ENCODE assay signal across 9 cellular contexts in the genomic region with DNA sequence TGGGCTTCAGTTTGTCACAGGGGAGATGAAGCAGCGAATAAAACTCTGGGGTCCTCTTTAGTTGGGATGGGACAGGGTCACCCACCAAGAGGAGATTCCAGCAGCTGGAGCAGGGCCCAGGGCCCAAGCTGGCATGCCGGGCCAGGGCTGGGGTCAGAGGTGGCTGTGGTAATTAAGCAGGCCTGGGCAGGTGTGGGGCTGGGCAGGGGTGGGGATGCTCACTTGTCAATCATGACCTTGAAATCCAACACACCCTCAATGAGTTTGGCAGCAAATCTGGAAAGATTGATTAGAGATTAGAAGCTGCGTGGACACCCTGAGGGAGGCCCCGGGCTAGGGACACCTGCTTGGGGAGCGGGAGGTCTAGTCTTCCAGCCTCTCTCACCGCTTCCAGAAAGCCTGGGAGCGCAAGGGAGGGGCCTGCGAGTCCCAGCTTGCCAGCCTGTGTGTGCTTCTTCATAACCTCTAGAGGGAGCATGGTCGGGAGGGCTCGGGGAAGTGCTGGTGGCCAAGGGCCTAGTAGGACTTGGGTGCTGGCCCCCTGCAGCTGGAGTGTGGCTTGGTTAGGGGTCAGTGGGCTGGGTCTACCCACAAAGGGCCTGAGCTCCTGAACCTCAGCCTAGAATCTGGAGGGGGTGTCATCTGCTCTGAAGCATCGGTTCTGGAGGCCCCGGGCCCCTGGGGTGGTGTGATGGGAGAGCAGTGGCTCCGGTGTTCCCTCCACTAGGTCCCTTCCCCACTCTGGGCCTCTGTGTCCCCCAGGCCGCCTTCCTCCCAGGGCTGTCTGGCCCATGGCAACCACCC. TPM values are rescaled to one million over a fixed set of nuclear protein-coding genes. Genes with fewer than 3 reads are reported as not detected.
DNase-seq lines count a peak whose midpoint lies in the region; ATAC-seq, FAIRE-seq and TF ChIP-seq lines count a peak whose summit lies in the region.
"Had no signal": no experiment of that assay in that cellular context is flagged by ENCODE, and none has a peak within 500 bp of the region (broad histone marks: within the 10 kb centered on the region; RNA-seq: fewer than 3 reads in every experiment).

No MANE protein-coding gene starts in this region.

- H3K4me2 ChIP-seq in A549 = no peak overlapping the region

- peak; percentile 88 to 97 for ATAC-seq in A549
- ATAC-seq in CD4-positive, alpha-beta T cell (ENCODE audit: poor library complexity) = no peak

- H3K27ac ChIP-seq in A549 = no peak overlapping the region
- no peak overlapping the region for H3K27ac ChIP-seq in stomach
- no peak overlapping the region for H3K27ac ChIP-seq in CD4-positive, alpha-beta T cell (ENCODE audit: low read depth, low read length)

- H3K36me3 Mint-ChIP-seq in CD4-positive, alpha-beta T cell (ENCODE audit: low read depth) = no peaks in the 10 kb centered on the region

- TF ChIP-seq RAD21 in A549 (conservative IDR thresholded peaks at IDR 0.05 in 1 of 2, IDR thresholded peaks at IDR 0.05 in 1 of 2) = no peak

- H3K36me3 ChIP-seq in GM06990 (ENCODE audit: control insufficient read depth, insufficient read depth, low read length) = no peaks in the 10 kb centered on the region
- H3K36me3 ChIP-seq in adipocyte (ENCODE audit: control insufficient read depth, insufficient read depth, low read length, severe bottlenecking) = peaks cover 49% of the 10 kb centered on the region
- peaks cover 6 to 75% (median 57%) of the 10 kb centered on the region in 4 donors for H3K36me3 ChIP-seq in stomach

- TF ChIP-seq POLR2A in A549 (IDR thresholded peaks at IDR 0.05; ENCODE audit: low read length) (no peak), stomach (IDR thresholded peaks at IDR 0.05) (no peak)

- FAIRE-seq in A549 (lab: Jason Lieb, UNC) = no peak
- FAIRE-seq: colon had no signal

- no peak overlapping the region for H3K9ac ChIP-seq in adipocyte (ENCODE audit: low read length)

- no peaks in the 10 kb centered on the region; the same call in 2 of the 3 replicates for H3K4me1 ChIP-seq in A549
- peaks cover 7% of the 10 kb centered on the region for H3K4me1 ChIP-seq in adipocyte (ENCODE audit: control insufficient read depth, insufficient read depth, low read length)
- peaks cover 5 to 17% (median 7%) of the 10 kb centered on the region in 4 donors for H3K4me1 ChIP-seq in stomach

- H3K4me3 ChIP-seq in A549 (no peak overlapping the region), GM06990 (replicated peaks; ENCODE audit: low read depth, low read length) (no peak overlapping the region), adipocyte (ENCODE audit: low read length) (no peak overlapping the region), stomach (no peak overlapping the region)

- H3K4me1 Mint-ChIP-seq in CD4-positive, alpha-beta T cell (ENCODE audit: low read depth) = no peaks in the 10 kb centered on the region

- H3K9me3 Mint-ChIP-seq in CD4-positive, alpha-beta T cell = no peaks in the 10 kb centered on the region

- peak; percentile 47 for TF ChIP-seq CTCF in A549 (IDR thresholded peaks at IDR 0.05)
- peak; percentile 73 for TF ChIP-seq CTCF in GM06990 (IDR thresholded peaks at IDR 0.05; ENCODE audit: insufficient read depth, low read length, poor library complexity, severe bottlenecking)
- TF ChIP-seq CTCF in stomach (IDR thresholded peaks at IDR 0.05) = peak in 3 of 7 experiments; percentile 24 to 52 (median 40)
- no peak for TF ChIP-seq CTCF in CD4-positive, alpha-beta T cell (IDR thresholded peaks at IDR 0.05)

- DNase-seq in A549 (ENCODE audit: low read depth in 1 of 2, low spot score in 1 of 2) (peak; percentile 76 to 85), GM06990 (ENCODE audit: extremely low read depth, insufficient read length) (no peak), NCI-H226 (peak; percentile 27), adipocyte (ENCODE audit: low read depth) (peak; percentile 62), hippocampal formation (lab: John Stamatoyannopoulos, UW) (peak; percentile 1 to 25), stomach (peak; percentile 63), T-helper 1 cell (no peak)
- no peak for DNase-seq in CD4-positive, alpha-beta T cell

- H3K9me3 ChIP-seq in A549 = no peaks in the 10 kb centered on the region
- H3K9me3 ChIP-seq in adipocyte (ENCODE audit: control insufficient read depth, low read length) = no peaks in the 10 kb centered on the region
- H3K9me3 ChIP-seq in stomach = no peaks in the 10 kb centered on the region
- no peaks in the 10 kb centered on the region for H3K9me3 ChIP-seq in CD4-positive, alpha-beta T cell (ENCODE audit: control insufficient read depth, low read length)

- no peaks in the 10 kb centered on the region for H3K27me3 ChIP-seq in GM06990 (replicated peaks; ENCODE audit: control insufficient read depth, insufficient read depth, low read length)
- no peaks in the 10 kb centered on the region for H3K27me3 ChIP-seq in adipocyte (replicated peaks; ENCODE audit: control insufficient read depth, insufficient read depth, low read length)
- H3K27me3 ChIP-seq in stomach = no peaks in the 10 kb centered on the region
- no peaks in the 10 kb centered on the region for H3K27me3 ChIP-seq in CD4-positive, alpha-beta T cell (ENCODE audit: control insufficient read depth, insufficient read depth, low read length)

- POLR2A ChIA-PET in A549 (lab: Yijun Ruan, JAX) = interaction anchor here (0.6 to 1.2 kb wide), 2 partner anchors 15 to 22 kb away, joined by 3 to 7 read pairs; partner anchors contain the start of gene DOLPP1
- POLR2A ChIA-PET in CD4-positive, alpha-beta T cell (lab: Charles Lee) = no interaction called here

- WGBS in A549 (ENCODE audit: missing lambda C conversion rate) = 36% methylated on average over 11 of the region's 14 CpGs
- WGBS in stomach, 5 donors = 42 to 54% (median 43%) methylated on average over 12 to 14 of the region's 14 CpGs

- H3K4me3 Mint-ChIP-seq in CD4-positive, alpha-beta T cell = no peak overlapping the region

- CTCF ChIA-PET in A549 (lab: Yijun Ruan, JAX) = interaction anchor here (0.6 to 3.5 kb wide), 14 partner anchors 9 to 635 kb away, joined by 3 to 14 read pairs (median 4); no protein-coding TSS in a partner anchor
- CTCF ChIA-PET in CD4-positive, alpha-beta T cell (lab: Charles Lee) = interaction anchor here (0.5 kb wide), 1 partner anchor 693 kb away, joined by 3 read pairs; no protein-coding TSS in a partner anchor

- H3K27ac Mint-ChIP-seq in CD4-positive, alpha-beta T cell = no peak overlapping the region

- no peaks in the 10 kb centered on the region for H3K27me3 Mint-ChIP-seq in CD4-positive, alpha-beta T cell

- TF ChIP-seq EP300 in A549 (IDR thresholded peaks at IDR 0.05) = no peak
- TF ChIP-seq EP300 in stomach (IDR thresholded peaks at IDR 0.05) = no peak

- intact Hi-C loops in stomach (cut with DNase I; ENCODE audit: low total_unique reads) = no loop called here
- intact Hi-C loops in CD4-positive, alpha-beta T cell (cut with DNase I, micrococcal nuclease) = no loop called here

TF ChIP-seq in A549, 52 proteins besides CTCF, POLR2A, EP300 and RAD21 (continues in another document):
- TF ChIP-seq FOSL2 (IDR thresholded peaks at IDR 0.05) (no peak), FOSL2 (CRISPR knock-in tag; IDR thresholded peaks at IDR 0.05) (no peak), RNF2 (IDR thresholded peaks at IDR 0.05; ENCODE audit: borderline replicate concordance, low read depth) (no peak), RFX5 (IDR thresholded peaks at IDR 0.05) (no peak), BCL3 (IDR thresholded peaks at IDR 0.05) (no peak), EHMT2 (IDR thresholded peaks at IDR 0.05; ENCODE audit: low read depth) (no peak)
- TF ChIP-seq, protein P1, sequence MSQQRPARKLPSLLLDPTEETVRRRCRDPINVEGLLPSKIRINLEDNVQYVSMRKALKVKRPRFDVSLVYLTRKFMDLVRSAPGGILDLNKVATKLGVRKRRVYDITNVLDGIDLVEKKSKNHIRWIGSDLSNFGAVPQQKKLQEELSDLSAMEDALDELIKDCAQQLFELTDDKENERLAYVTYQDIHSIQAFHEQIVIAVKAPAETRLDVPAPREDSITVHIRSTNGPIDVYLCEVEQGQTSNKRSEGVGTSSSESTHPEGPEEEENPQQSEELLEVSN (IDR thresholded peaks at IDR 0.05; ENCODE audit: borderline replicate concordance, low read depth) = no peak

RNA-seq across cellular contexts. Expression of gene CRAT, which starts 7.6 kb away (rescaled TPM):
- 20.5 and 20.8 TPM in 2 replicates for polyA plus RNA-seq in A549 (2011; rRNA removed)
- polyA plus RNA-seq in A549 (2012; cell fraction: cytosol; rRNA removed) = 25.2 and 33.6 TPM in 2 replicates
- polyA plus RNA-seq in A549 (2012; cell fraction: nucleus; rRNA removed) = 37.5 and 53.0 TPM in 2 replicates
- polyA plus RNA-seq in A549 (2017; fragmentation: RNase III; extraction: RNeasy Plus Mini Kit Qiagen cat#74134 plus additional on column Dnase treatment) = 22.7 to 26.2 TPM (median 26.0 TPM) in 3 replicates
- polyA minus RNA-seq in A549 (2011; rRNA and poly(A)+ RNA removed) = 26.6 and 34.0 TPM in 2 replicates
- 10 to 100 TPM; 13.0 to 92.2 (median 49.6) TPM for total RNA-seq in stomach
- 10 to 100 TPM; 25.8 to 28.5 (median 28.1) TPM for polyA plus RNA-seq in stomach
- total RNA-seq in CD4-positive, alpha-beta T cell = 1 to 10 TPM; 7.1 to 9.4 TPM

RNA-seq across cellular contexts. Expression of gene PTPA, which starts 8.2 kb away (rescaled TPM):
- polyA plus RNA-seq in A549 (2011; rRNA removed) (140 and 149 TPM in 2 replicates), A549 (2017; fragmentation: RNase III; extraction: RNeasy Plus Mini Kit Qiagen cat#74134 plus additional on column Dnase treatment) (140 to 167 TPM (median 161 TPM) in 3 replicates), stomach (100 to 1,000 TPM in 1 of 3 donors, 10 to 100 TPM in 2; 69.2 to 111 (median 77.9) TPM)
- 95.3 and 125 TPM in 2 replicates for polyA plus RNA-seq in A549 (2012; cell fraction: cytosol; rRNA removed)
- 109 and 124 TPM in 2 replicates for polyA plus RNA-seq in A549 (2012; cell fraction: nucleus; rRNA removed)
- 150 and 168 TPM in 2 replicates for polyA minus RNA-seq in A549 (2011; rRNA and poly(A)+ RNA removed)
- total RNA-seq in stomach = 100 to 1,000 TPM in 1 of 5 donors, 10 to 100 TPM in 4; 12.3 to 118 (median 48.8) TPM
- total RNA-seq in CD4-positive, alpha-beta T cell = 10 to 100 TPM; 21.6 to 23.3 TPM

RNA-seq across cellular contexts. Expression of gene DOLPP1, which starts 22.1 kb away (rescaled TPM):
- 25.6 and 31.4 TPM in 2 replicates for polyA plus RNA-seq in A549 (2011; rRNA removed)
- polyA plus RNA-seq in A549 (2012; cell fraction: cytosol; rRNA removed) = 37.1 and 43.6 TPM in 2 replicates
- 48.5 and 52.7 TPM in 2 replicates for polyA plus RNA-seq in A549 (2012; cell fraction: nucleus; rRNA removed)
- polyA plus RNA-seq in A549 (2017; fragmentation: RNase III; extraction: RNeasy Plus Mini Kit Qiagen cat#74134 plus additional on column Dnase treatment) = 21.8 to 23.5 TPM (median 22.2 TPM) in 3 replicates
- 21.0 and 23.0 TPM in 2 replicates for polyA minus RNA-seq in A549 (2011; rRNA and poly(A)+ RNA removed)
- total RNA-seq in stomach = 10 to 100 TPM in 4 of 5 donors, 1 to 10 TPM in 1; 5.5 to 84.0 (median 17.4) TPM
- 10 to 100 TPM in 1 of 3 donors, 1 to 10 TPM in 2; 3.4 to 11.4 (median 8.3) TPM for polyA plus RNA-seq in stomach
- 1 to 10 TPM; 2.7 to 3.6 TPM for total RNA-seq in CD4-positive, alpha-beta T cell

Comparison
In these comparisons a context has a peak if more than half of its experiments do, and no peak if none do; other contexts are left out.
1. DNase-seq: peak in A549 (2 of 2), NCI-H226 (single experiment), adipocyte (single experiment), hippocampal formation (2 of 2) and stomach (single experiment); none in GM06990 (single experiment), CD4-positive, alpha-beta T cell (0 of 10) and T-helper 1 cell (0 of 5).